Comparison of ENCODE assay signal across 29 cellular contexts in genomic region chr20:58395604-58396003, GRCh38.
"Had no signal": no experiment of that assay in that cellular context is flagged by ENCODE, and none has a peak within 500 bp of the region (broad histone marks: within the 10 kb centered on the region; RNA-seq: fewer than 3 reads in every experiment).

No MANE protein-coding gene starts in this region.

- H3K9me3 Mint-ChIP-seq: activated B cell treated with CpG ODN at 0.5 μM for 24 hours; activated CD4-positive, alpha-beta memory T cell treated with anti-CD3 and anti-CD28 coated beads for 36 hours; activated CD4-positive, alpha-beta T cell treated with anti-CD3 and anti-CD28 coated beads, Interleukin-2, amount 10 ng/mL, durations not matched to agents 24 days and 14 days; activated naive CD4-positive, alpha-beta T cell treated with anti-CD3 and anti-CD28 coated beads for 36 hours; activated naive CD8-positive, alpha-beta T cell treated with anti-CD3 and anti-CD28 coated beads for 36 hours; activated T-helper 1 cell treated with anti-CD3 and anti-CD28 coated beads, Interleukin-12 subunit alpha, Interleukin-12 subunit beta, Interleukin-2, Interleukin-4 antibody, amounts not matched to agents 30 ng/mL and 10 ng/mL and 1 ng/mL, durations not matched to agents 14 hours and 24 hours and 36 hours; activated T-helper 2 cell treated with anti-CD3 and anti-CD28 coated beads, Interferon-gamma antibody, Interleukin-2, Interleukin-4, amounts not matched to agents 10 μg/mL and 5 μg/mL and 100 μg/mL, durations not matched to agents 14 hours and 24 hours and 36 hours; central memory CD8-positive, alpha-beta T cell; dendritic cell treated with granulocyte-macrophage colony-stimulating factor and Interleukin-4, amounts not matched to agents 40 ng/mL and 50 ng/mL, for 4 days; endodermal cell; T-cell; T-helper 1 cell treated with Interleukin-12 subunit alpha and Interleukin-12 subunit beta and Interleukin-4 antibody, amounts not matched to agents 30 μg/mL and 1 μg/mL, for 36 hours had no signal

- DNase-seq: activated B cell treated with CpG ODN at 0.5 μM for 24 hours; activated CD4-positive, alpha-beta memory T cell treated with anti-CD3 and anti-CD28 coated beads for 36 hours; activated CD4-positive, alpha-beta T cell treated with anti-CD3 and anti-CD28 coated beads for 36 hours; activated CD4-positive, alpha-beta T cell treated with anti-CD3 and anti-CD28 coated beads, Interleukin-2, amount 10 ng/mL, durations not matched to agents 24 days and 14 days; activated CD4-positive, CD25-positive, alpha-beta regulatory T cell treated with anti-CD3 and anti-CD28 coated beads, Interleukin-2, amount 50 U/mL, for 72 hours; activated CD8-positive, alpha-beta memory T cell treated with anti-CD3 and anti-CD28 coated beads, Interleukin-2, amount 10 ng/mL, durations not matched to agents 7 days and 5 days; activated CD8-positive, alpha-beta memory T cell treated with anti-CD3 and anti-CD28 coated beads, Interleukin-2, amount 50 U/mL, for 4 hours; activated CD8-positive, alpha-beta T cell treated with anti-CD3 and anti-CD28 coated beads, Interleukin-2, amount 10 ng/mL, durations not matched to agents 7 days and 5 days; activated effector memory CD4-positive, alpha-beta T cell treated with anti-CD3 and anti-CD28 coated beads, Interleukin-2, amount 50 U/mL, for 16 hours; activated naive CD4-positive, alpha-beta T cell treated with anti-CD3 and anti-CD28 coated beads for 36 hours; activated naive CD8-positive, alpha-beta T cell treated with anti-CD3 and anti-CD28 coated beads for 36 hours; activated T-cell treated with anti-CD3 and anti-CD28 coated beads, Interleukin-2, amount 50 U/mL, for 1 hour; activated T-cell treated with anti-CD3 and anti-CD28 coated beads, Interleukin-2, amount 50 U/mL, for 48 hours; brain microvascular endothelial cell; dorsolateral prefrontal cortex; effector memory CD4-positive, alpha-beta T cell; endodermal cell; foreskin fibroblast; head of caudate nucleus; T-cell; T1000; WERI-Rb-1 had no signal

- H3K4me3 Mint-ChIP-seq: activated B cell treated with CpG ODN at 0.5 μM for 24 hours; activated CD4-positive, alpha-beta memory T cell treated with anti-CD3 and anti-CD28 coated beads for 36 hours; activated CD4-positive, alpha-beta T cell treated with anti-CD3 and anti-CD28 coated beads for 36 hours; activated CD4-positive, alpha-beta T cell treated with anti-CD3 and anti-CD28 coated beads, Interleukin-2, amount 10 ng/mL, durations not matched to agents 24 days and 14 days; activated CD8-positive, alpha-beta memory T cell treated with anti-CD3 and anti-CD28 coated beads, Interleukin-2, amount 10 ng/mL, durations not matched to agents 7 days and 5 days; activated CD8-positive, alpha-beta T cell treated with anti-CD3 and anti-CD28 coated beads, Interleukin-2, amount 10 ng/mL, durations not matched to agents 7 days and 5 days; activated naive CD4-positive, alpha-beta T cell treated with anti-CD3 and anti-CD28 coated beads for 36 hours; activated naive CD8-positive, alpha-beta T cell treated with anti-CD3 and anti-CD28 coated beads for 36 hours; activated T-helper 1 cell treated with anti-CD3 and anti-CD28 coated beads, Interleukin-12 subunit alpha, Interleukin-12 subunit beta, Interleukin-2, Interleukin-4 antibody, amounts not matched to agents 30 ng/mL and 10 ng/mL and 1 ng/mL, durations not matched to agents 14 hours and 24 hours and 36 hours; central memory CD8-positive, alpha-beta T cell; dendritic cell treated with granulocyte-macrophage colony-stimulating factor and Interleukin-4, amounts not matched to agents 40 ng/mL and 50 ng/mL, for 4 days; endodermal cell; T-helper 1 cell treated with Interleukin-12 subunit alpha and Interleukin-12 subunit beta and Interleukin-4 antibody, amounts not matched to agents 30 μg/mL and 1 μg/mL, for 36 hours had no signal

- H3K27ac ChIP-seq: brain microvascular endothelial cell, coronary artery, dorsolateral prefrontal cortex, WERI-Rb-1 had no signal

- ATAC-seq: activated CD4-positive, alpha-beta T cell treated with anti-CD3 and anti-CD28 coated beads for 36 hours; activated CD8-positive, alpha-beta memory T cell treated with anti-CD3 and anti-CD28 coated beads, Interleukin-2, amount 10 ng/mL, durations not matched to agents 7 days and 5 days; activated CD8-positive, alpha-beta T cell treated with anti-CD3 and anti-CD28 coated beads, Interleukin-2, amount 10 ng/mL, durations not matched to agents 7 days and 5 days; esophagus mucosa; T-cell had no signal

- H3K4me3 ChIP-seq: coronary artery, dorsolateral prefrontal cortex had no signal

- H3K27me3 ChIP-seq: brain microvascular endothelial cell, dorsolateral prefrontal cortex had no signal

- H3K27ac Mint-ChIP-seq: activated B cell treated with CpG ODN at 0.5 μM for 24 hours; activated CD4-positive, alpha-beta memory T cell treated with anti-CD3 and anti-CD28 coated beads for 36 hours; activated CD4-positive, alpha-beta T cell treated with anti-CD3 and anti-CD28 coated beads for 36 hours; activated CD4-positive, alpha-beta T cell treated with anti-CD3 and anti-CD28 coated beads, Interleukin-2, amount 10 ng/mL, durations not matched to agents 24 days and 14 days; activated CD8-positive, alpha-beta memory T cell treated with anti-CD3 and anti-CD28 coated beads, Interleukin-2, amount 10 ng/mL, durations not matched to agents 7 days and 5 days; activated CD8-positive, alpha-beta T cell treated with anti-CD3 and anti-CD28 coated beads, Interleukin-2, amount 10 ng/mL, durations not matched to agents 7 days and 5 days; activated naive CD4-positive, alpha-beta T cell treated with anti-CD3 and anti-CD28 coated beads for 36 hours; activated T-helper 1 cell treated with anti-CD3 and anti-CD28 coated beads, Interleukin-12 subunit alpha, Interleukin-12 subunit beta, Interleukin-2, Interleukin-4 antibody, amounts not matched to agents 30 ng/mL and 10 ng/mL and 1 ng/mL, durations not matched to agents 14 hours and 24 hours and 36 hours; activated T-helper 2 cell treated with anti-CD3 and anti-CD28 coated beads, Interferon-gamma antibody, Interleukin-2, Interleukin-4, amounts not matched to agents 10 μg/mL and 5 μg/mL and 100 μg/mL, durations not matched to agents 14 hours and 24 hours and 36 hours; dendritic cell treated with granulocyte-macrophage colony-stimulating factor and Interleukin-4, amounts not matched to agents 40 ng/mL and 50 ng/mL, for 4 days; endodermal cell; T-cell; T-helper 1 cell treated with Interleukin-12 subunit alpha and Interleukin-12 subunit beta and Interleukin-4 antibody, amounts not matched to agents 30 μg/mL and 1 μg/mL, for 36 hours had no signal

- H3K27me3 Mint-ChIP-seq: activated B cell treated with CpG ODN at 0.5 μM for 24 hours; activated CD4-positive, alpha-beta memory T cell treated with anti-CD3 and anti-CD28 coated beads for 36 hours; activated CD4-positive, alpha-beta T cell treated with anti-CD3 and anti-CD28 coated beads for 36 hours; activated CD4-positive, alpha-beta T cell treated with anti-CD3 and anti-CD28 coated beads, Interleukin-2, amount 10 ng/mL, durations not matched to agents 24 days and 14 days; activated CD8-positive, alpha-beta memory T cell treated with anti-CD3 and anti-CD28 coated beads, Interleukin-2, amount 10 ng/mL, durations not matched to agents 7 days and 5 days; activated naive CD8-positive, alpha-beta T cell treated with anti-CD3 and anti-CD28 coated beads for 36 hours; central memory CD8-positive, alpha-beta T cell; dendritic cell treated with granulocyte-macrophage colony-stimulating factor and Interleukin-4, amounts not matched to agents 40 ng/mL and 50 ng/mL, for 4 days; T-cell had no signal
